ENCODE assay signal across 1 cellular context in genomic region chr21:29423051-29423450, GRCh38.
TF ChIP-seq lines count a peak whose summit lies in the region.

No MANE protein-coding gene starts in this region.

TF ChIP-seq in GM23338, 12 proteins besides CTCF, POLR2A, EP300 and RAD21 (continued from another document):
- TF ChIP-seq ZNF462 (CRISPR knock-in tag; IDR thresholded peaks at IDR 0.05): no peak
- TF ChIP-seq CREB1 (CRISPR knock-in tag; IDR thresholded peaks at IDR 0.05; ENCODE audit: low read depth): no peak
- TF ChIP-seq ZNF114 (CRISPR knock-in tag; IDR thresholded peaks at IDR 0.05): no peak
- no peak for TF ChIP-seq EZH2 (IDR thresholded peaks at IDR 0.05; ENCODE audit: low read depth, unreplicated experiment)
- TF ChIP-seq REST (IDR thresholded peaks at IDR 0.05; ENCODE audit: unreplicated experiment): no peak
TF ChIP-seq in GM23338: peak in this region for 0.
